ENCODE assay signal across 13 cellular contexts in the genomic region with DNA sequence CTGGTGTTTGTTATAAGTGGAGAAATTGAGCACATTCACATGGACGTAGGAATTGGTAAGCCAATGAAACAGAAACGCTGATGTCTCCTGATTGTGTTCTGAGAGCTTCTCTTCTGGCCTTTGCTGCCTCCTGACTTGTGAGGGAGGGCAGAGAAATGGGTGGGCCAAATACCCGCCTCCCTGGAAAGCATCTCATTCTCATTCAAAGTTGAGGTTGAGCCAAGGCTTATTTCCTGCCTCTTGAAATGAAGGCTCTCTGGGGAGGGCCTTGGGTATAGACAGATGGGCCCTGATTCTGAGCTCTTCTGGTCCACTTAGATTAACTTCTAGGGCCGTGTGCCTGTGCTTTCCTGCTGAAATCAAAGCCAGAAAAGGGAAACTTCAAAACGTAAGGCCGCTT. TPM values are rescaled to one million over a fixed set of nuclear protein-coding genes. Genes with fewer than 3 reads are reported as not detected.
DNase-seq lines count a peak whose midpoint lies in the region; ATAC-seq and TF ChIP-seq lines count a peak whose summit lies in the region.
"Had no signal": no experiment of that assay in that cellular context is flagged by ENCODE, and none has a peak within 500 bp of the region (broad histone marks: within the 10 kb centered on the region; RNA-seq: fewer than 3 reads in every experiment).

No MANE protein-coding gene starts in this region.

- intact Hi-C loops in dorsolateral prefrontal cortex (cut with DNase I) = no loop called here

- H3K27me3 ChIP-seq in BLaER1 = no peaks in the 10 kb centered on the region
- no peaks in the 10 kb centered on the region for H3K27me3 ChIP-seq in right atrium auricular region
- H3K27me3 ChIP-seq in dorsolateral prefrontal cortex = no peaks in the 10 kb centered on the region
- H3K27me3 ChIP-seq: ovary had no signal

- H3K27ac ChIP-seq in BLaER1 (no peak overlapping the region), right atrium auricular region (peak overlapping the region; percentile 8 to 32), dorsolateral prefrontal cortex (peak overlapping the region in 4 of 59 donors; percentile 1 to 52 (median 20))
- H3K27ac ChIP-seq: ovary had no signal

- TF ChIP-seq CTCF in right atrium auricular region (IDR thresholded peaks at IDR 0.05) (no peak), dorsolateral prefrontal cortex (IDR thresholded peaks at IDR 0.05 in 54 of 56, conservative IDR thresholded peaks at IDR 0.05 in 2 of 56; ENCODE audit: low read depth in 1 of 56, partially characterized antibody in 56 of 56) (no peak)

- H4K20me1 ChIP-seq in BLaER1 = no peaks in the 10 kb centered on the region

- H3K9ac ChIP-seq in BLaER1 = no peak overlapping the region

- H3K4me1 ChIP-seq in BLaER1 (peaks cover 56% of the 10 kb centered on the region), right atrium auricular region (peaks cover 0 to 35% of the 10 kb centered on the region in 2 donors)

- DNase-seq in NCI-H1092 treated with DMSO at 0.1 percent for 48 hours (lab: John Stamatoyannopoulos, UW) (peak; percentile 35), dermis blood vessel endothelial cell (peak; percentile 47), right atrium auricular region (ENCODE audit: low spot score) (no peak), dorsolateral prefrontal cortex (no peak), activated gamma-delta T cell treated with Interleukin-2 at 50 U/mL for 16 hours (no peak), DMS79 (lab: John Stamatoyannopoulos, UW) (no peak)
- DNase-seq: activated CD8-positive, alpha-beta T cell treated with anti-CD3 and anti-CD28 coated beads for 36 hours; activated T-cell treated with anti-CD3 and anti-CD28 coated beads, Interleukin-2, amount 50 U/mL, for 72 hours; COR-L47; ovary; stimulated activated CD4-positive, alpha-beta T cell treated with anti-CD3 and anti-CD28 coated beads, Interleukin-2, amount 100 ng/mL, for 48 hours had no signal

- H3K9me3 ChIP-seq in BLaER1 (no peaks in the 10 kb centered on the region), right atrium auricular region (no peaks in the 10 kb centered on the region)
- H3K9me3 ChIP-seq: ovary had no signal

- no peaks in the 10 kb centered on the region for H3K36me3 ChIP-seq in BLaER1
- no peaks in the 10 kb centered on the region for H3K36me3 ChIP-seq in right atrium auricular region
- H3K36me3 ChIP-seq: ovary had no signal

- peak overlapping the region; percentile 61 for H3K4me2 ChIP-seq in BLaER1

- no peak for ATAC-seq in HG02763 (IDR thresholded peaks at IDR 0.05; ENCODE audit: unreplicated experiment)
- ATAC-seq: activated CD8-positive, alpha-beta T cell treated with anti-CD3 and anti-CD28 coated beads for 36 hours; activated T-cell treated with anti-CD3 and anti-CD28 coated beads, Interleukin-2, amount 50 U/mL, for 72 hours had no signal

- no peak overlapping the region for H3K4me3 ChIP-seq in BLaER1
- no peak overlapping the region for H3K4me3 ChIP-seq in right atrium auricular region
- H3K4me3 ChIP-seq in dorsolateral prefrontal cortex = no peak overlapping the region
- H3K4me3 ChIP-seq: ovary had no signal

RNA-seq across cellular contexts. Expression of a gene that starts 57.4 kb away (rescaled TPM):
- total RNA-seq in dermis blood vessel endothelial cell = 82.5 and 94.7 TPM in 2 replicates
- 100 to 1,000 TPM; 305 to 491 TPM for total RNA-seq in right atrium auricular region
- total RNA-seq in dorsolateral prefrontal cortex = 1 to 10 TPM in 79 of 120 experiments, under 1 TPM in 38, not detected in 3; 0.31 to 4.8 (median 1.3) TPM
- total RNA-seq: activated CD8-positive, alpha-beta T cell treated with anti-CD3 and anti-CD28 coated beads for 36 hours had no signal

Comparison
In these comparisons a context has a peak if more than half of its experiments do, and no peak if none do; other contexts are left out.
1. DNase-seq: peak in NCI-H1092 treated with DMSO at 0.1 percent for 48 hours (single experiment) and dermis blood vessel endothelial cell (single experiment); none in right atrium auricular region (single experiment), dorsolateral prefrontal cortex (0 of 10), activated gamma-delta T cell treated with Interleukin-2 at 50 U/mL for 16 hours (single experiment) and DMS79 (single experiment).
2. RNA of a gene that starts 57.4 kb away (total RNA-seq): 305 to 491 TPM in right atrium auricular region and 82.5 to 94.7 TPM in dermis blood vessel endothelial cell; 0.31 to 4.8 TPM in dorsolateral prefrontal cortex; every median in the first group is over 10 times any median in the second.